8 cellular contexts compared by ENCODE assay signal in the genomic region with DNA sequence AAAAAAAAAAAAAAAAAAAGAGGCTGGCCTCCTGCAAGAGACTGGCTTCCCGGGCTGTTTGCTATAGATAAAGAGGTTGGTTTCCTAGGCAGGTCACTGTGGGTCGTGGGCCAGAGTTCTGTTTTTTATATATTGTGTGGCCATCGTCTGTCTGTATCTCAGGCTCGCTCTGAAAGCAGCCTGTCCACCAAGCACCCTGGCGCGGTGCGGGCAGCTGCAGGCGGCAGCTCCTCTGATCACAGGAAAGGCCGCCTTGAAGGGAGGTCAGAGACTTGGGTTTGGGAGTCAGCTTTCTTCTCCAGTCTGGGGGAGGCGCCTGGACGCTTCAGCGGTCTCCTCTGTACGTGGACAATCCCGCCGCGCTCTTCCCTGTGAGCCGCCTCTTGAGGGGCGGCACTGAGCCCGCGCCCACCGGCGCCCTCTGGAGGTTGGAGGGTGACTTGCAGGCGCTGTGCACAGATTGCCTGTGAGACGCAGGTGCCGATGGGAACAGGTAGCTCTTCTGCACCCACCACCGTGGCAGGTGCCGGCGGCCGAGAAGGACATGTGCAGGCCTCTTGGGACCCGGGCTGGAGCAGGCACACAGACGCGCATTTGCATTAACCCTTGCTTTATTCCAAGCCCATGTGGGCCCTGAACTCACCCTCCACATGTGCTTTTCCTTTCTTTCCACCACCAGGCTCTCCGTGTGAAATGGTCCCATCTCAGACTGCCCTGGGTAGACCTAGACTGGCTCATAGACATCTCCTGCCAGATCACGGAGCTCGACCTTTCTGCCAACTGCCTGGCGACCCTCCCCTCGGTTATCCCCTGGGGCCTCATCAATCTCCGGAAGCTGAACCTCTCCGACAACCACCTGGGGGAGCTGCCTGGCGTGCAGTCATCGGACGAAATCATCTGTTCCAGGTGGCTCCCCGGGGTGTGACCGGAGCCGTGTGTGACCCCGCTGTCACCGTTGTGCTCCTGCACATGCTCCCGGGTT.
A peak's percentile ranks its signal among the peaks of the same experiment; 100 is the strongest.
DNase-seq lines count a peak whose midpoint lies in the region; ATAC-seq and TF ChIP-seq lines count a peak whose summit lies in the region.

No MANE protein-coding gene starts in this region.

- no peaks in the 10 kb centered on the region for H3K9me3 Mint-ChIP-seq in activated T-cell treated with anti-CD3 and anti-CD28 coated beads, Interleukin-2, amount 50 U/mL, for 24 hours
- H3K9me3 Mint-ChIP-seq in naive thymus-derived CD4-positive, alpha-beta T cell: peaks cover 0 to 6% (median 0%) of the 10 kb centered on the region in 11 donors

- peak; percentile 85 for DNase-seq in COR-L47 (lab: John Stamatoyannopoulos, UW)
- DNase-seq in activated T-cell treated with anti-CD3 and anti-CD28 coated beads, Interleukin-2, amount 50 U/mL, for 24 hours: peak; percentile 94
- peak; percentile 76 for DNase-seq in fibroblast of gingiva (ENCODE audit: low read depth)
- peak; percentile 67 to 92 (median 85) for DNase-seq in naive thymus-derived CD4-positive, alpha-beta T cell
- peak; percentile 59 to 72 for DNase-seq in stimulated activated CD8-positive, alpha-beta memory T cell treated with anti-CD3 and anti-CD28 coated beads, Interleukin-7, amount 100 ng/mL, for 48 hours (ENCODE audit: extremely low read depth in 1 of 2, low read depth in 1 of 2)

- peak overlapping the region; percentile 66; the same call in 1 of the 2 replicates for H2AFZ ChIP-seq in OCI-LY3 (ENCODE audit: low read depth, low read length)

- H3K27ac Mint-ChIP-seq in activated T-cell treated with anti-CD3 and anti-CD28 coated beads, Interleukin-2, amount 50 U/mL, for 24 hours: peak overlapping the region; percentile 68
- H3K27ac Mint-ChIP-seq in naive thymus-derived CD4-positive, alpha-beta T cell: peak overlapping the region in 3 of 9 donors; percentile 63 to 75 (median 68)

- H3K27me3 Mint-ChIP-seq in activated T-cell treated with anti-CD3 and anti-CD28 coated beads, Interleukin-2, amount 50 U/mL, for 24 hours: peaks cover 17% of the 10 kb centered on the region
- H3K27me3 Mint-ChIP-seq in naive thymus-derived CD4-positive, alpha-beta T cell: peaks cover 0 to 29% (median 0%) of the 10 kb centered on the region in 5 donors

- intact Hi-C loops in naive thymus-derived CD4-positive, alpha-beta T cell (cut with micrococcal nuclease): loop anchor here (1.0 to 5.0 kb wide), 8 partner anchors 80 to 1736 kb away; no protein-coding TSS in a partner anchor

- H3K36me3 Mint-ChIP-seq in activated T-cell treated with anti-CD3 and anti-CD28 coated beads, Interleukin-2, amount 50 U/mL, for 24 hours (ENCODE audit: low read depth): peaks cover 3% of the 10 kb centered on the region
- H3K36me3 Mint-ChIP-seq in naive thymus-derived CD4-positive, alpha-beta T cell: no peaks in the 10 kb centered on the region

- no peaks in the 10 kb centered on the region for H3K79me2 ChIP-seq in OCI-LY3 (ENCODE audit: low read length)

- H3K9ac ChIP-seq in HUES48 (ENCODE audit: low read depth, low read length) (no peak overlapping the region), OCI-LY3 (ENCODE audit: low read length) (peak overlapping the region; percentile 64)

- peaks cover 16% of the 10 kb centered on the region; the same call in 1 of the 2 replicates for H4K20me1 ChIP-seq in OCI-LY3 (ENCODE audit: insufficient read depth, low read length)

- peak overlapping the region; percentile 88 for H3K4me3 Mint-ChIP-seq in activated T-cell treated with anti-CD3 and anti-CD28 coated beads, Interleukin-2, amount 50 U/mL, for 24 hours
- peak overlapping the region; percentile 84 to 96 (median 90) for H3K4me3 Mint-ChIP-seq in naive thymus-derived CD4-positive, alpha-beta T cell

- TF ChIP-seq CTCF in OCI-LY3 (IDR thresholded peaks at IDR 0.05; ENCODE audit: low read depth, low read length): peak; percentile 96

- H3K27ac ChIP-seq in HUES48 (ENCODE audit: low read depth, low read length) (no peak overlapping the region), OCI-LY3 (ENCODE audit: low read length) (no peak overlapping the region)
- no peak overlapping the region for H3K27ac ChIP-seq in naive thymus-derived CD4-positive, alpha-beta T cell (ENCODE audit: low read depth, low read length)

- CTCF ChIA-PET in naive thymus-derived CD4-positive, alpha-beta T cell (lab: Charles Lee): interaction anchor here (0.6 to 3.6 kb wide), 25 partner anchors 8 to 670 kb away, joined by 3 to 37 read pairs (median 3); a partner anchor contains a TSS

- H3K9me3 ChIP-seq in HUES48 (ENCODE audit: control insufficient read depth, insufficient read depth, low read length): peaks cover 7% of the 10 kb centered on the region; the same call in 1 of the 2 replicates
- no peaks in the 10 kb centered on the region for H3K9me3 ChIP-seq in OCI-LY3 (ENCODE audit: insufficient read depth, low read length)
- H3K9me3 ChIP-seq in naive thymus-derived CD4-positive, alpha-beta T cell (ENCODE audit: control insufficient read depth in 2 of 3, low read length in 3 of 3): no peaks in the 10 kb centered on the region

- peaks cover 8% of the 10 kb centered on the region for H3K27me3 ChIP-seq in HUES48 (ENCODE audit: control insufficient read depth, insufficient read depth, low read length)
- no peaks in the 10 kb centered on the region for H3K27me3 ChIP-seq in OCI-LY3 (ENCODE audit: low read depth, low read length)
- no peaks in the 10 kb centered on the region for H3K27me3 ChIP-seq in naive thymus-derived CD4-positive, alpha-beta T cell (ENCODE audit: control insufficient read depth in 2 of 2, insufficient read depth in 2 of 2, low read length in 2 of 2)

- peaks cover 22% of the 10 kb centered on the region for H3K4me1 Mint-ChIP-seq in activated T-cell treated with anti-CD3 and anti-CD28 coated beads, Interleukin-2, amount 50 U/mL, for 24 hours (ENCODE audit: low read depth)
- H3K4me1 Mint-ChIP-seq in naive thymus-derived CD4-positive, alpha-beta T cell: peaks cover 9 to 25% (median 23%) of the 10 kb centered on the region in 7 donors

- POLR2A ChIA-PET in naive thymus-derived CD4-positive, alpha-beta T cell (lab: Charles Lee): no interaction called here

- peak overlapping the region; percentile 71 for H3K4me2 ChIP-seq in OCI-LY3 (ENCODE audit: low read length)

- peak; percentile 89 for ATAC-seq in GM21390 (IDR thresholded peaks at IDR 0.05; ENCODE audit: unreplicated experiment)
- peak; percentile 97 for ATAC-seq in naive thymus-derived CD4-positive, alpha-beta T cell

- H3K36me3 ChIP-seq in HUES48 (ENCODE audit: control insufficient read depth, insufficient read depth, low read length): no peaks in the 10 kb centered on the region
- peaks cover 53% of the 10 kb centered on the region for H3K36me3 ChIP-seq in OCI-LY3 (replicated peaks; ENCODE audit: low read depth, low read length)
- H3K36me3 ChIP-seq in naive thymus-derived CD4-positive, alpha-beta T cell (ENCODE audit: control insufficient read depth in 2 of 3, insufficient read depth in 3 of 3, low read length in 3 of 3): no peaks in the 10 kb centered on the region

- H3K4me1 ChIP-seq in HUES48 (ENCODE audit: control insufficient read depth, insufficient read depth, low read length) (peaks cover 9% of the 10 kb centered on the region), OCI-LY3 (ENCODE audit: low read length) (peaks cover 19% of the 10 kb centered on the region)
- H3K4me1 ChIP-seq in naive thymus-derived CD4-positive, alpha-beta T cell (ENCODE audit: control insufficient read depth in 2 of 2, insufficient read depth in 2 of 2, low read length in 2 of 2): peaks cover 8 to 9% of the 10 kb centered on the region in 2 donors

- H3K4me3 ChIP-seq in HUES48 (ENCODE audit: low read depth, low read length): peak overlapping the region; percentile 67
- peak overlapping the region; percentile 80 for H3K4me3 ChIP-seq in OCI-LY3 (ENCODE audit: low read length)
- H3K4me3 ChIP-seq in naive thymus-derived CD4-positive, alpha-beta T cell (ENCODE audit: low read length): peak overlapping the region; percentile 77
